Comparison of ENCODE assay signal across 19 cellular contexts in genomic region chr7:111006691-111007090, GRCh38.
DNase-seq lines count a peak whose midpoint lies in the region; ATAC-seq and TF ChIP-seq lines count a peak whose summit lies in the region.
"Had no signal": no experiment of that assay in that cellular context is flagged by ENCODE, and none has a peak within 500 bp of the region (broad histone marks: within the 10 kb centered on the region; RNA-seq: fewer than 3 reads in every experiment).

No MANE protein-coding gene starts in this region.

- 95 to 100% methylated on average over 2 of the region's 2 CpGs for WGBS in body of pancreas, 2 donors

- no peak for ATAC-seq in GM18873 (IDR thresholded peaks at IDR 0.05; ENCODE audit: low FRiP score, unreplicated experiment)
- ATAC-seq in body of pancreas: no peak

- intact Hi-C loops in body of pancreas (cut with DNase I): no loop called here

- H3K4me1 ChIP-seq in body of pancreas: no peaks in the 10 kb centered on the region
- H3K4me1 ChIP-seq: BE2C, Peyer's patch had no signal

- no peaks in the 10 kb centered on the region for H3K9me3 ChIP-seq in body of pancreas
- H3K9me3 ChIP-seq: BE2C, HAP-1, MG63, Peyer's patch had no signal

- no peak for TF ChIP-seq POLR2A in body of pancreas (IDR thresholded peaks at IDR 0.05)

- H3K27ac ChIP-seq in body of pancreas: no peak overlapping the region
- H3K27ac ChIP-seq: KMS-11, Peyer's patch had no signal

- no peak for TF ChIP-seq CTCF in astrocyte of the spinal cord (IDR thresholded peaks at IDR 0.05; ENCODE audit: low read depth, low read length)
- TF ChIP-seq CTCF in body of pancreas (IDR thresholded peaks at IDR 0.05): no peak

- H3K27me3 ChIP-seq in body of pancreas: no peaks in the 10 kb centered on the region
- H3K27me3 ChIP-seq: BE2C, MG63, Peyer's patch had no signal

- in situ Hi-C loops in astrocyte of the spinal cord (cut with HindIII; ENCODE audit: low sequenced_read_pairs): no loop called here

- H3K36me3 ChIP-seq in body of pancreas (replicated peaks in 1 of 2; ENCODE audit: insufficient read depth in 1 of 2, low read depth in 2 of 2): no peaks in the 10 kb centered on the region
- H3K36me3 ChIP-seq: BE2C, HAP-1, MG63, Peyer's patch had no signal

- DNase-seq in AG08395 (ENCODE audit: low spot score) (peak; percentile 7), HS-5 (ENCODE audit: low read depth) (peak; percentile 10), astrocyte of the spinal cord (ENCODE audit: low read depth, low spot score) (peak; percentile 41), hepatic stellate cell (ENCODE audit: low spot score) (peak; percentile 2), SK-N-DZ (ENCODE audit: low spot score) (no peak), NCI-H1694 (lab: John Stamatoyannopoulos, UW) (no peak), body of pancreas (no peak)
- DNase-seq: BE2C; CD4-positive, alpha-beta memory T cell; DMS79 treated with DMSO at 0.1 percent for 48 hours; MG63; NCI-H1092 treated with DMSO at 0.1 percent for 48 hours; NCI-H187 treated with DMSO at 0.1 percent for 48 hours; NCI-H82; Peyer's patch; SHP77 had no signal

- no peak overlapping the region for H3K4me3 ChIP-seq in astrocyte of the spinal cord (ENCODE audit: low read depth, low read length)
- no peak overlapping the region for H3K4me3 ChIP-seq in body of pancreas
- H3K4me3 ChIP-seq: HAP-1, MG63, Peyer's patch had no signal

Comparison
In these comparisons a context has a peak if more than half of its experiments do, and no peak if none do; other contexts are left out.
1. DNase-seq: peak in AG08395 (single experiment), HS-5 (single experiment), astrocyte of the spinal cord (single experiment) and hepatic stellate cell (single experiment); none in SK-N-DZ (single experiment), NCI-H1694 (single experiment) and body of pancreas (0 of 4).